Comparison of ENCODE assay signal across 35 cellular contexts in the genomic region with DNA sequence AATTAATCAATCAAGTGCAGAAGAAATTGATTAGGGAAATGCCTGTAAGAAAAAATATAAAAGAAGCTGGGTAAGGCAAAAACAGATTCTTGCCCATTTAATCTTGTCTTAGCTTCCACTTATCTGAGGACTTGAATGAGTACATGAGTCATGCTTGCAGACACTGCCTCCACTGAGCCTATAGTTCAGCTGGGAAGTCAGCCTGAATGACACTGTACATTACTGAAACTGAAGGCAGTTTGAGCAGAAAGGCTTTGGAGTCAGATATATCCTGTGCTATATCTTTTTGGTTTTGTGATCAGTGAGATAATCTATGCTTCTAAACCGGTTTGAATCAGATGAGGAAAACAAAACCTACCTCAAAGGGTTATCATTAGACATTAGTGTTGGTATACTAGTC.
"Had no signal": no experiment of that assay in that cellular context is flagged by ENCODE, and none has a peak within 500 bp of the region (broad histone marks: within the 10 kb centered on the region; RNA-seq: fewer than 3 reads in every experiment).

No MANE protein-coding gene starts in this region.

- H3K27ac Mint-ChIP-seq: activated B cell treated with CpG ODN at 0.5 μM for 24 hours; activated CD4-positive, alpha-beta memory T cell treated with anti-CD3 and anti-CD28 coated beads, Interleukin-2, amount 10 ng/mL, durations not matched to agents 7 days and 5 days; activated CD4-positive, alpha-beta T cell treated with anti-CD3 and anti-CD28 coated beads, Interleukin-2, amount 10 ng/mL, durations not matched to agents 7 days and 5 days; activated CD8-positive, alpha-beta memory T cell treated with anti-CD3 and anti-CD28 coated beads, Interleukin-2, amount 10 ng/mL, durations not matched to agents 7 days and 5 days; activated naive CD4-positive, alpha-beta T cell treated with anti-CD3 and anti-CD28 coated beads for 36 hours; activated naive CD4-positive, alpha-beta T cell treated with anti-CD3 and anti-CD28 coated beads, Interleukin-2, amount 50 U/mL, for 24 hours; activated naive CD8-positive, alpha-beta T cell treated with anti-CD3 and anti-CD28 coated beads for 36 hours; activated naive CD8-positive, alpha-beta T cell treated with anti-CD3 and anti-CD28 coated beads, Interleukin-2, amount 50 U/mL, for 24 hours; activated T-helper 1 cell treated with anti-CD3 and anti-CD28 coated beads, Interleukin-12 subunit alpha, Interleukin-12 subunit beta, Interleukin-2, Interleukin-4 antibody, amounts not matched to agents 30 ng/mL and 10 ng/mL and 1 ng/mL, durations not matched to agents 14 hours and 24 hours and 36 hours; activated T-helper 2 cell treated with anti-CD3 and anti-CD28 coated beads, Interferon-gamma antibody, Interleukin-2, Interleukin-4, amounts not matched to agents 10 μg/mL and 5 μg/mL and 100 μg/mL, durations not matched to agents 14 hours and 24 hours and 36 hours; T-helper 17 cell; T-helper 2 cell treated with Interferon-gamma antibody and Interleukin-4, amounts not matched to agents 5 μg/mL and 100 μg/mL, for 36 hours had no signal

- H3K4me3 Mint-ChIP-seq: activated B cell treated with CpG ODN at 0.5 μM for 24 hours; activated CD4-positive, alpha-beta memory T cell treated with anti-CD3 and anti-CD28 coated beads, Interleukin-2, amount 10 ng/mL, durations not matched to agents 7 days and 5 days; activated CD4-positive, alpha-beta T cell treated with anti-CD3 and anti-CD28 coated beads, Interleukin-2, amount 10 ng/mL, durations not matched to agents 7 days and 5 days; activated CD8-positive, alpha-beta memory T cell treated with anti-CD3 and anti-CD28 coated beads, Interleukin-2, amount 10 ng/mL, durations not matched to agents 7 days and 5 days; activated naive CD4-positive, alpha-beta T cell treated with anti-CD3 and anti-CD28 coated beads for 36 hours; activated naive CD4-positive, alpha-beta T cell treated with anti-CD3 and anti-CD28 coated beads, Interleukin-2, amount 50 U/mL, for 24 hours; activated naive CD8-positive, alpha-beta T cell treated with anti-CD3 and anti-CD28 coated beads for 36 hours; activated naive CD8-positive, alpha-beta T cell treated with anti-CD3 and anti-CD28 coated beads, Interleukin-2, amount 50 U/mL, for 24 hours; activated T-helper 1 cell treated with anti-CD3 and anti-CD28 coated beads, Interleukin-12 subunit alpha, Interleukin-12 subunit beta, Interleukin-2, Interleukin-4 antibody, amounts not matched to agents 30 ng/mL and 10 ng/mL and 1 ng/mL, durations not matched to agents 14 hours and 24 hours and 36 hours; T-helper 17 cell; T-helper 2 cell treated with Interferon-gamma antibody and Interleukin-4, amounts not matched to agents 5 μg/mL and 100 μg/mL, for 36 hours had no signal

- H3K4me1 Mint-ChIP-seq: activated B cell treated with CpG ODN at 0.5 μM for 24 hours; activated CD4-positive, alpha-beta memory T cell treated with anti-CD3 and anti-CD28 coated beads, Interleukin-2, amount 10 ng/mL, durations not matched to agents 7 days and 5 days; activated CD4-positive, alpha-beta T cell treated with anti-CD3 and anti-CD28 coated beads, Interleukin-2, amount 10 ng/mL, durations not matched to agents 7 days and 5 days; activated CD8-positive, alpha-beta memory T cell treated with anti-CD3 and anti-CD28 coated beads, Interleukin-2, amount 10 ng/mL, durations not matched to agents 7 days and 5 days; activated naive CD4-positive, alpha-beta T cell treated with anti-CD3 and anti-CD28 coated beads, Interleukin-2, amount 50 U/mL, for 24 hours; activated naive CD8-positive, alpha-beta T cell treated with anti-CD3 and anti-CD28 coated beads, Interleukin-2, amount 50 U/mL, for 24 hours; T-helper 17 cell had no signal

- H3K36me3 Mint-ChIP-seq: activated CD8-positive, alpha-beta memory T cell treated with anti-CD3 and anti-CD28 coated beads, Interleukin-2, amount 10 ng/mL, durations not matched to agents 7 days and 5 days; activated naive CD8-positive, alpha-beta T cell treated with anti-CD3 and anti-CD28 coated beads for 36 hours had no signal

- H3K27me3 Mint-ChIP-seq: activated B cell treated with CpG ODN at 0.5 μM for 24 hours; activated CD4-positive, alpha-beta T cell treated with anti-CD3 and anti-CD28 coated beads, Interleukin-2, amount 10 ng/mL, durations not matched to agents 7 days and 5 days; activated naive CD4-positive, alpha-beta T cell treated with anti-CD3 and anti-CD28 coated beads, Interleukin-2, amount 50 U/mL, for 24 hours; activated naive CD8-positive, alpha-beta T cell treated with anti-CD3 and anti-CD28 coated beads for 36 hours; activated naive CD8-positive, alpha-beta T cell treated with anti-CD3 and anti-CD28 coated beads, Interleukin-2, amount 50 U/mL, for 24 hours; T-helper 17 cell had no signal

- FAIRE-seq: endometrium, endothelial cell of umbilical vein had no signal

- ATAC-seq: activated CD4-positive, CD25-positive, alpha-beta regulatory T cell treated with anti-CD3 and anti-CD28 coated beads, Interleukin-2, amount 50 U/mL, for 24 hours; activated CD8-positive, alpha-beta memory T cell treated with anti-CD3 and anti-CD28 coated beads, Interleukin-2, amount 10 ng/mL, durations not matched to agents 7 days and 5 days; activated naive CD8-positive, alpha-beta T cell treated with anti-CD3 and anti-CD28 coated beads, Interleukin-2, amount 50 U/mL, for 24 hours; body of pancreas; gastroesophageal sphincter; T-helper 17 cell had no signal

- DNase-seq: activated B cell treated with CpG ODN at 0.5 μM for 24 hours; activated CD4-positive, alpha-beta memory T cell treated with anti-CD3 and anti-CD28 coated beads, Interleukin-2, amount 10 ng/mL, durations not matched to agents 7 days and 5 days; activated CD4-positive, alpha-beta T cell treated with anti-CD3 and anti-CD28 coated beads for 4 hours; activated CD4-positive, alpha-beta T cell treated with anti-CD3 and anti-CD28 coated beads, Interleukin-2, amount 10 ng/mL, durations not matched to agents 7 days and 5 days; activated CD4-positive, alpha-beta T cell treated with anti-CD3 and anti-CD28 coated beads, Interleukin-2, amount 50 U/mL, for 4 hours; activated CD8-positive, alpha-beta memory T cell treated with anti-CD3 and anti-CD28 coated beads, Interleukin-2, amount 10 ng/mL, durations not matched to agents 7 days and 5 days; activated CD8-positive, alpha-beta memory T cell treated with anti-CD3 and anti-CD28 coated beads, Interleukin-2, amount 50 U/mL, for 4 hours; activated effector memory CD4-positive, alpha-beta T cell treated with anti-CD3 and anti-CD28 coated beads, Interleukin-2, amount 50 U/mL, for 16 hours; activated naive CD4-positive, alpha-beta T cell treated with anti-CD3 and anti-CD28 coated beads for 36 hours; activated naive CD8-positive, alpha-beta T cell treated with anti-CD3 and anti-CD28 coated beads for 36 hours; activated naive CD8-positive, alpha-beta T cell treated with anti-CD3 and anti-CD28 coated beads, Interleukin-2, amount 50 U/mL, for 24 hours; activated T-cell treated with anti-CD3 and anti-CD28 coated beads, Interleukin-2, amount 50 U/mL, for 1 hour; activated T-cell treated with anti-CD3 and anti-CD28 coated beads, Interleukin-2, amount 50 U/mL, for 48 hours; adrenal gland; amygdala; aorta; body of pancreas; central memory CD4-positive, alpha-beta T cell; cerebellar nuclear complex; colonic mucosa; effector CD8-positive, alpha-beta T cell; esophagus squamous epithelium; foreskin melanocyte; T-helper 1 cell; T-helper 17 cell; T1000; WERI-Rb-1 had no signal

- H3K9me3 Mint-ChIP-seq: activated B cell treated with CpG ODN at 0.5 μM for 24 hours; activated CD4-positive, alpha-beta memory T cell treated with anti-CD3 and anti-CD28 coated beads, Interleukin-2, amount 10 ng/mL, durations not matched to agents 7 days and 5 days; activated CD4-positive, alpha-beta T cell treated with anti-CD3 and anti-CD28 coated beads, Interleukin-2, amount 10 ng/mL, durations not matched to agents 7 days and 5 days; activated naive CD4-positive, alpha-beta T cell treated with anti-CD3 and anti-CD28 coated beads for 36 hours; activated naive CD4-positive, alpha-beta T cell treated with anti-CD3 and anti-CD28 coated beads, Interleukin-2, amount 50 U/mL, for 24 hours; activated naive CD8-positive, alpha-beta T cell treated with anti-CD3 and anti-CD28 coated beads for 36 hours; activated naive CD8-positive, alpha-beta T cell treated with anti-CD3 and anti-CD28 coated beads, Interleukin-2, amount 50 U/mL, for 24 hours; activated T-helper 1 cell treated with anti-CD3 and anti-CD28 coated beads, Interleukin-12 subunit alpha, Interleukin-12 subunit beta, Interleukin-2, Interleukin-4 antibody, amounts not matched to agents 30 ng/mL and 10 ng/mL and 1 ng/mL, durations not matched to agents 14 hours and 24 hours and 36 hours; activated T-helper 2 cell treated with anti-CD3 and anti-CD28 coated beads, Interferon-gamma antibody, Interleukin-2, Interleukin-4, amounts not matched to agents 10 μg/mL and 5 μg/mL and 100 μg/mL, durations not matched to agents 14 hours and 24 hours and 36 hours; T-helper 2 cell treated with Interferon-gamma antibody and Interleukin-4, amounts not matched to agents 5 μg/mL and 100 μg/mL, for 36 hours had no signal
